Comparison of ENCODE assay signal across 18 cellular contexts in the genomic region with DNA sequence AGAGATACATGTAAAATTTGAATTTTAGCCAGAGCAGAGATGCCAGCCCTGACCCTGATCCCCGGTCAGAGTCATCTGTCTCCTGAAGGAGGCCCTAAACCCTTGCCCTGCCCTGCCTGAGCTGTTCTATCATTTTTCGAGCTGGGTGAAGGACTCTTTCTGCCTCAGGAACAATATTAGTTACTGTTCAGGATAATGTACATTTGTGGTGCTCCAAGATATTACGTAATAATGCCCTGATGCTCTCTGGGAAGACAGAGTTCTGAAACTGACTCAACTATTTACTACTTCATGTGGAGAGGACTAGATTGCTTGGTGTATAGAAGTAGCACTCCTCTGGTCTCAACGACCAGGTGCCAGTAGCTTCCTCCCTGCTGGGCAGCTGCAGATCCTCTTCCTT. TPM values are rescaled to one million over a fixed set of nuclear protein-coding genes. Genes with fewer than 3 reads are reported as not detected.
A peak's percentile ranks its signal among the peaks of the same experiment; 100 is the strongest.
DNase-seq lines count a peak whose midpoint lies in the region; ATAC-seq, FAIRE-seq and TF ChIP-seq lines count a peak whose summit lies in the region.
"Had no signal": no experiment of that assay in that cellular context is flagged by ENCODE, and none has a peak within 500 bp of the region (broad histone marks: within the 10 kb centered on the region; RNA-seq: fewer than 3 reads in every experiment).

No MANE protein-coding gene starts in this region.

- ATAC-seq in HepG2, result no peak
- ATAC-seq in right lobe of liver, result no peak
- ATAC-seq in left lung, result peak; percentile 82
- ATAC-seq in GM19324 (IDR thresholded peaks at IDR 0.05; ENCODE audit: low FRiP score, unreplicated experiment), result no peak
- no peak for ATAC-seq in GM18511 (IDR thresholded peaks at IDR 0.05; ENCODE audit: unreplicated experiment)
- ATAC-seq: activated T-helper 17 cell treated with anti-CD3 and anti-CD28 coated beads, Interleukin-2, amount 50 U/mL, for 72 hours; natural killer cell; stimulated activated naive CD8-positive, alpha-beta T cell treated with anti-CD3 and anti-CD28 coated beads, Interleukin-15, Interleukin-2, amounts not matched to agents 100 U/mL and 50 U/mL, for 24 hours had no signal

- in situ Hi-C loops in HepG2 (cut with HindIII; ENCODE audit: extremely low pct_ligation_motif_present, low pct_unique_long_range_greater_than_20kb), result no loop called here
- in situ Hi-C loops in mammary epithelial cell (cut with MboI; ENCODE audit: low sequenced_read_pairs in 2 of 2), result no loop called here
- in situ Hi-C loops in ACHN (cut with HindIII; ENCODE audit: low pct_ligation_motif_present, low pct_unique_long_range_greater_than_20kb, low sequenced_read_pairs), result no loop called here

- H3K4me2 ChIP-seq in HepG2 (ENCODE audit: low read depth, low read length) (no peak overlapping the region), mammary epithelial cell (ENCODE audit: insufficient read depth, low read depth, low read length) (no peak overlapping the region)

- POLR2A ChIA-PET in HepG2 (lab: Yijun Ruan, JAX), result no interaction called here

- H3K4me3 ChIP-seq in HepG2 (replicated peaks in 1 of 3; ENCODE audit: insufficient read depth in 1 of 3, low read depth in 2 of 3, low read length in 3 of 3) (no peak overlapping the region), right lobe of liver (no peak overlapping the region), mammary epithelial cell (replicated peaks in 1 of 3; ENCODE audit: insufficient read depth in 1 of 3, low read depth in 2 of 3, low read length in 3 of 3) (no peak overlapping the region), left lung (no peak overlapping the region)
- H3K4me3 ChIP-seq: adrenal gland had no signal

- H4K20me1 ChIP-seq in HepG2 (ENCODE audit: insufficient read depth, low read length), result no peaks in the 10 kb centered on the region
- no peaks in the 10 kb centered on the region for H4K20me1 ChIP-seq in mammary epithelial cell (ENCODE audit: insufficient read depth, low read length)

- TF ChIP-seq CTCF in HepG2 (CRISPR knock-in tag; IDR thresholded peaks at IDR 0.05), result no peak
- TF ChIP-seq CTCF in right lobe of liver (IDR thresholded peaks at IDR 0.05), result no peak
- TF ChIP-seq CTCF in mammary epithelial cell (conservative IDR thresholded peaks at IDR 0.05 in 1 of 2, IDR thresholded peaks at IDR 0.05 in 1 of 2; ENCODE audit: extremely low read depth in 1 of 2, insufficient read depth in 1 of 2, low read depth in 1 of 2, low read length in 2 of 2), result no peak
- TF ChIP-seq CTCF in left lung (IDR thresholded peaks at IDR 0.05), result no peak

- no peak for DNase-seq in HepG2 (ENCODE audit: low spot score)
- DNase-seq in right lobe of liver, result no peak
- DNase-seq in mammary epithelial cell, result peak; percentile 25
- DNase-seq in left lung, result no peak
- no peak for DNase-seq in OCI-M2 (lab: John Stamatoyannopoulos, UW; ENCODE audit: unreplicated experiment)
- DNase-seq in ACHN, result no peak
- DNase-seq: activated CD8-positive, alpha-beta memory T cell treated with anti-CD3 and anti-CD28 coated beads for 24 hours; adrenal gland; Caco-2; cerebellar nuclear complex; immature natural killer cell; natural killer cell; NCI-H2081; stimulated activated naive CD8-positive, alpha-beta T cell treated with anti-CD3 and anti-CD28 coated beads, Interleukin-15, Interleukin-2, amounts not matched to agents 100 U/mL and 50 U/mL, for 24 hours had no signal

- dilution Hi-C loops in mammary epithelial cell (cut with HindIII; ENCODE audit: low sequenced_read_pairs), result no loop called here

- H3K79me2 ChIP-seq in HepG2 (ENCODE audit: insufficient read depth, low read length) (no peaks in the 10 kb centered on the region), mammary epithelial cell (ENCODE audit: insufficient read depth, low read length) (no peaks in the 10 kb centered on the region)

- peaks cover 0 to 7% of the 10 kb centered on the region in 2 experiments; a peak in 1 of 5 replicates for H3K27me3 ChIP-seq in HepG2 (ENCODE audit: control insufficient read depth in 1 of 2, insufficient read depth in 2 of 2, low read length in 2 of 2)
- no peaks in the 10 kb centered on the region for H3K27me3 ChIP-seq in right lobe of liver
- no peaks in the 10 kb centered on the region for H3K27me3 ChIP-seq in mammary epithelial cell (ENCODE audit: insufficient read depth, low read length)
- H3K27me3 ChIP-seq in left lung, result no peaks in the 10 kb centered on the region
- H3K27me3 ChIP-seq: adrenal gland had no signal

- no peak for TF ChIP-seq POLR2A in HepG2 (IDR thresholded peaks at IDR 0.05; ENCODE audit: insufficient read depth in 1 of 2, low read depth in 2 of 2, low read length in 2 of 2)
- TF ChIP-seq POLR2A in right lobe of liver (IDR thresholded peaks at IDR 0.05), result no peak

- TF ChIP-seq EP300 in HepG2 (IDR thresholded peaks at IDR 0.05; ENCODE audit: low read depth in 2 of 2, low read length in 2 of 2), result no peak
- no peak for TF ChIP-seq EP300 in HepG2 (CRISPR knock-in tag; IDR thresholded peaks at IDR 0.05; ENCODE audit: borderline replicate concordance)

- FAIRE-seq in HepG2 (lab: Jason Lieb, UNC), result no peak
- FAIRE-seq: H54 had no signal

- H3K4me1 ChIP-seq in HepG2 (ENCODE audit: insufficient read depth, low read length), result peaks cover 9% of the 10 kb centered on the region
- no peaks in the 10 kb centered on the region for H3K4me1 ChIP-seq in right lobe of liver
- no peaks in the 10 kb centered on the region for H3K4me1 ChIP-seq in mammary epithelial cell (ENCODE audit: insufficient read depth, low read length)
- no peaks in the 10 kb centered on the region for H3K4me1 ChIP-seq in left lung
- H3K4me1 ChIP-seq: adrenal gland had no signal

- no peak overlapping the region for H3K27ac ChIP-seq in HepG2 (ENCODE audit: extremely low read length, insufficient read depth, low read length)
- H3K27ac ChIP-seq in right lobe of liver, result no peak overlapping the region
- H3K27ac ChIP-seq in mammary epithelial cell (ENCODE audit: insufficient read depth, low read depth, low read length), result no peak overlapping the region
- H3K27ac ChIP-seq in left lung, result no peak overlapping the region
- H3K27ac ChIP-seq: adrenal gland had no signal

- H2AFZ ChIP-seq in HepG2 (ENCODE audit: low read length) (no peak overlapping the region), mammary epithelial cell (ENCODE audit: low read depth, low read length) (no peak overlapping the region)

- BruUV-seq in HepG2 (replicated peaks; lab: Mats Ljungman, UMichigan) (no TSS peak), mammary epithelial cell (replicated peaks; lab: Mats Ljungman, UMichigan) (no TSS peak)

- 14% methylated on average over 4 of the region's 4 CpGs for WGBS in HepG2 (ENCODE audit: low lambda C conversion rate)
- WGBS in right lobe of liver (ENCODE audit: insufficient coverage, low coverage, low lambda C conversion rate, missing lambda C conversion rate), result 75% methylated on average over 3 of the region's 4 CpGs
- WGBS in mammary epithelial cell (ENCODE audit: low coverage, missing lambda C conversion rate), result 72% methylated on average over 4 of the region's 4 CpGs

- intact Hi-C loops in HepG2 (cut with micrococcal nuclease; ENCODE audit: unreplicated experiment) (no loop called here), right lobe of liver (cut with DNase I) (no loop called here), mammary epithelial cell (cut with micrococcal nuclease) (no loop called here), left lung (cut with DNase I) (no loop called here)

- CTCF ChIA-PET in HepG2 (lab: Yijun Ruan, JAX; ENCODE audit: low intra/inter-chr PET ratio, low total read pairs), result no interaction called here
- CTCF ChIA-PET in mammary epithelial cell (lab: Charles Lee; ENCODE audit: low non-redundant PET), result no interaction called here

- H3K9me3 ChIP-seq in HepG2 (ENCODE audit: low read length) (no peaks in the 10 kb centered on the region), right lobe of liver (no peaks in the 10 kb centered on the region), mammary epithelial cell (replicated peaks; ENCODE audit: insufficient read depth, low read length) (no peaks in the 10 kb centered on the region), left lung (no peaks in the 10 kb centered on the region)
- H3K9me3 ChIP-seq: adrenal gland, Caco-2 had no signal

- H3K9ac ChIP-seq in HepG2 (ENCODE audit: insufficient read depth, low read depth, low read length) (no peak overlapping the region), mammary epithelial cell (ENCODE audit: insufficient read depth, low read length) (no peak overlapping the region)

- H3K36me3 ChIP-seq in HepG2 (replicated peaks in 1 of 2; ENCODE audit: control insufficient read depth in 1 of 2, insufficient read depth in 2 of 2, low read length in 2 of 2) (no peaks in the 10 kb centered on the region), right lobe of liver (no peaks in the 10 kb centered on the region), mammary epithelial cell (ENCODE audit: insufficient read depth, low read length) (no peaks in the 10 kb centered on the region), left lung (no peaks in the 10 kb centered on the region)
- H3K36me3 ChIP-seq: adrenal gland had no signal

- no peak for TF ChIP-seq RAD21 in HepG2 (CRISPR knock-in tag; IDR thresholded peaks at IDR 0.05)

RNA-seq across cellular contexts. Expression of a gene that starts 37.9 kb away (rescaled TPM):
- total RNA-seq in HepG2 (2016; rRNA removed; fragmentation: Illumina TruSeq; extraction: Trizol), result 7.4 and 10.9 TPM in 2 replicates
- total RNA-seq in HepG2 (2016; cell fraction: cytosol; rRNA removed; fragmentation: Illumina TruSeq; extraction: Trizol; ENCODE audit: low read depth), result 1.3 and 1.5 TPM in 2 replicates
- 7.4 and 10.0 TPM in 2 replicates for total RNA-seq in HepG2 (2016; cell fraction: insoluble cytoplasmic fraction; rRNA removed; fragmentation: Illumina TruSeq; extraction: Trizol)
- total RNA-seq in HepG2 (2016; cell fraction: membrane; rRNA removed; fragmentation: Illumina TruSeq; extraction: Trizol), result 8.0 and 8.5 TPM in 2 replicates
- total RNA-seq in HepG2 (2016; cell fraction: nucleus; rRNA removed; fragmentation: Illumina TruSeq; extraction: Trizol), result 7.2 and 8.1 TPM in 2 replicates
- polyA plus RNA-seq in HepG2 (2011; rRNA removed), result 8.7 and 9.6 TPM in 2 replicates
- 5.1 and 7.8 TPM in 2 replicates for polyA plus RNA-seq in HepG2 (2011; cell fraction: cytosol; rRNA removed)
- 2.5 and 3.5 TPM in 2 replicates for polyA plus RNA-seq in HepG2 (2011; cell fraction: nucleus; rRNA removed)
- 16.3 and 17.6 TPM in 2 replicates for polyA plus RNA-seq in HepG2 (2012)
- 1.6 and 2.0 TPM in 2 replicates for polyA plus RNA-seq in HepG2 (2016; cell fraction: cytosol; fragmentation: Illumina TruSeq; extraction: Trizol; ENCODE audit: low read depth)
- polyA plus RNA-seq in HepG2 (2016; cell fraction: insoluble cytoplasmic fraction; fragmentation: Illumina TruSeq; extraction: Trizol; ENCODE audit: low read depth), result 16.2 and 17.1 TPM in 2 replicates
- polyA plus RNA-seq in HepG2 (2016; cell fraction: membrane; fragmentation: Illumina TruSeq; extraction: Trizol; ENCODE audit: low read depth), result 9.0 and 9.5 TPM in 2 replicates
- 8.6 and 9.3 TPM in 2 replicates for polyA plus RNA-seq in HepG2 (2016; cell fraction: nucleus; fragmentation: Illumina TruSeq; extraction: Trizol; ENCODE audit: insufficient read depth, low read depth)
- 7.4 and 11.5 TPM in 2 replicates for polyA minus RNA-seq in HepG2 (2011; rRNA and poly(A)+ RNA removed; ENCODE audit: low replicate concordance)
- polyA minus RNA-seq in HepG2 (2011; cell fraction: cytosol; rRNA and poly(A)+ RNA removed), result 9.4 and 10.7 TPM in 2 replicates
- 15.2 and 16.8 TPM in 2 replicates for polyA minus RNA-seq in HepG2 (2011; cell fraction: nucleus; rRNA and poly(A)+ RNA removed)
- 10 to 100 TPM; 15.7 to 28.6 (median 23.5) TPM for total RNA-seq in right lobe of liver
- total RNA-seq in mammary epithelial cell, result 10 to 100 TPM; 11.4 to 19.0 TPM
- 5.2 TPM for polyA plus RNA-seq in mammary epithelial cell
- 1.2 TPM for polyA minus RNA-seq in mammary epithelial cell
- total RNA-seq in left lung, result 10 to 100 TPM; 37.2 to 43.3 TPM
